ENCODE assay signal across 9 cellular contexts in the genomic region with DNA sequence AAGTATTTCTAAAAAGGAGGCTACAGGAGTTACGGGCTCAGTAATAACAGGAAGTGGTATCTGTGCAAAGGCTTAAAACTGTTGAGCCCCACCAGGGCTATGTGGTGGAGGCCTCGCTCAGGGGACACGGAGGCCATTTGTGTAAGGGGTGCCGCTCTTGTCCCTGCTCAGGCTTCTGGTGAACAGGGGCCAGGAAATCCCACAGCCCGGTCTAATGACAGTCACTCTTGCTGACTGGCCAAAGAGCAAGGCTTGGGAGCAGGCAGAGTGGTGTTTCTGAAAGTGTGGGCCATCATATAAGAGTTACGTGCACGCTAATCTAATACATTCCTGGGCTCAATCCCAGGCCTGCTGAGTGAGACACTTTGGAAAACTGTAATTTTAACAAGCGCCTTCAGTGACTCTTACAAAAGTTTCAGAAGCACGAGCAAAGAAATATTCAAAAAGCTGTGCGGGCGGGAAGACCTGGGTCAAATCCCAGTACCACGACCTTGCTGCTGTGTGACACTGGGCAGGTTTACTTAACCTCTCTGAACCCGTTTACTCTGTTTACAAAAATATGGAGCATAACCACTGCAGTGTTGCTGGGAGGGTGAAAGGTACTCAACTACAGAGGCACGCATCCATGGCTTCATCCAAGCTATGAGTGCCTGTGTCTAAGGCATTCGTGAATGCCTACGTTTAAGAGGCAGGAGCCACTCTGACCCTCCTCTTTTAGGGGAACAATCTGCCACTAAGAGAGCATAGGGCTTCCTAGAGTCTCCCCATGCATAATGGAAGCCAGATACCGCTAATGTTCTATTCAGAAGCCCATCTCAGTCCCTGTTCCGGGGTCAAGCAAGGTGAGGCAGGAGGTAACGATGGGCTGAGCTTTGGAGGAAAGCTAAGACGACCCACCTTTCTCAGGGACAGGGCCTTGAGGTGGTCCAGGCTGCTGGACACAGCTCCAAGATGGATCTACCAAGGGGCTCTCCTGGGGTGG. TPM values are rescaled to one million over a fixed set of nuclear protein-coding genes. Genes with fewer than 3 reads are reported as not detected.
DNase-seq lines count a peak whose midpoint lies in the region; ATAC-seq and TF ChIP-seq lines count a peak whose summit lies in the region.
"Had no signal": no experiment of that assay in that cellular context is flagged by ENCODE, and none has a peak within 500 bp of the region (broad histone marks: within the 10 kb centered on the region; RNA-seq: fewer than 3 reads in every experiment).

No MANE protein-coding gene starts in this region.

- H3K27me3 Mint-ChIP-seq in activated naive CD8-positive, alpha-beta T cell treated with anti-CD3 and anti-CD28 coated beads, Interleukin-2, amount 10 ng/mL, durations not matched to agents 7 days and 5 days: no peaks in the 10 kb centered on the region
- peaks cover 84% of the 10 kb centered on the region for H3K27me3 Mint-ChIP-seq in mesothelial cell of epicardium (ENCODE audit: low read depth)

- peaks cover 0 to 53% (median 41%) of the 10 kb centered on the region in 7 donors for H3K27me3 ChIP-seq in heart right ventricle
- no peaks in the 10 kb centered on the region for H3K27me3 ChIP-seq in upper lobe of right lung

- DNase-seq in heart right ventricle (no peak), Right ventricle myocardium inferior (ENCODE audit: missing footprints) (no peak), mesothelial cell of epicardium (ENCODE audit: low spot score in 2 of 2, unreplicated experiment in 2 of 2) (no peak), upper lobe of right lung (no peak), NCI-H2196 treated with DMSO at 0.1 percent for 48 hours (lab: John Stamatoyannopoulos, UW; ENCODE audit: unreplicated experiment) (no peak), medulla oblongata (ENCODE audit: extremely low spot score) (no peak), NCI-H128 (lab: John Stamatoyannopoulos, UW; ENCODE audit: unreplicated experiment) (no peak)
- DNase-seq in activated naive CD8-positive, alpha-beta T cell treated with anti-CD3 and anti-CD28 coated beads, Interleukin-2, amount 10 ng/mL, durations not matched to agents 7 days and 5 days: peak; percentile 49

- H3K4me3 ChIP-seq in heart right ventricle (peak overlapping the region in 9 of 10 donors; percentile 43 to 68 (median 64)), upper lobe of right lung (peak overlapping the region; percentile 65)

- H3K9me3 Mint-ChIP-seq in activated naive CD8-positive, alpha-beta T cell treated with anti-CD3 and anti-CD28 coated beads, Interleukin-2, amount 10 ng/mL, durations not matched to agents 7 days and 5 days: no peaks in the 10 kb centered on the region
- H3K9me3 Mint-ChIP-seq in mesothelial cell of epicardium: no peaks in the 10 kb centered on the region

- H3K27ac Mint-ChIP-seq in activated naive CD8-positive, alpha-beta T cell treated with anti-CD3 and anti-CD28 coated beads, Interleukin-2, amount 10 ng/mL, durations not matched to agents 7 days and 5 days: peak overlapping the region; percentile 94
- no peak overlapping the region for H3K27ac Mint-ChIP-seq in mesothelial cell of epicardium

- H3K27ac ChIP-seq in heart right ventricle (peak overlapping the region in 6 of 10 donors; percentile 15 to 73 (median 51)), upper lobe of right lung (peak overlapping the region; percentile 73)

- POLR2A ChIA-PET in activated naive CD8-positive, alpha-beta T cell treated with anti-CD3 and anti-CD28 coated beads, Interleukin-2, amount 10 ng/mL, durations not matched to agents 7 days and 5 days (lab: Charles Lee): interaction anchor here (1.0 to 6.4 kb wide), 7 partner anchors 8 to 77 kb away, joined by 3 to 79 read pairs (median 11); no protein-coding TSS in a partner anchor

- H3K4me1 ChIP-seq in heart right ventricle (peaks cover 0 to 44% (median 21%) of the 10 kb centered on the region in 9 donors), upper lobe of right lung (peaks cover 19% of the 10 kb centered on the region)

- peak overlapping the region; percentile 97 for H3K4me3 Mint-ChIP-seq in activated naive CD8-positive, alpha-beta T cell treated with anti-CD3 and anti-CD28 coated beads, Interleukin-2, amount 10 ng/mL, durations not matched to agents 7 days and 5 days
- peak overlapping the region; percentile 47 for H3K4me3 Mint-ChIP-seq in mesothelial cell of epicardium

- H3K36me3 ChIP-seq in heart right ventricle: no peaks in the 10 kb centered on the region
- H3K36me3 ChIP-seq in upper lobe of right lung: no peaks in the 10 kb centered on the region

- H3K4me1 Mint-ChIP-seq in activated naive CD8-positive, alpha-beta T cell treated with anti-CD3 and anti-CD28 coated beads, Interleukin-2, amount 10 ng/mL, durations not matched to agents 7 days and 5 days: peaks cover 42% of the 10 kb centered on the region
- peaks cover 5% of the 10 kb centered on the region for H3K4me1 Mint-ChIP-seq in mesothelial cell of epicardium

- ATAC-seq in heart right ventricle: peak in 1 of 8 donors; percentile 11
- ATAC-seq in Right ventricle myocardium inferior: no peak
- ATAC-seq in activated naive CD8-positive, alpha-beta T cell treated with anti-CD3 and anti-CD28 coated beads, Interleukin-2, amount 10 ng/mL, durations not matched to agents 7 days and 5 days (ENCODE audit: low read depth): peak; percentile 44
- no peak for ATAC-seq in upper lobe of right lung

- intact Hi-C loops in heart right ventricle (cut with DNase I): loop anchor here in 4 of 10 donors (5.0 to 10.0 kb wide), 6 partner anchors 59 to 124 kb away; no protein-coding TSS in a partner anchor
- intact Hi-C loops in Right ventricle myocardium inferior (cut with DNase I): no loop called here
- intact Hi-C loops in upper lobe of right lung (cut with DNase I): no loop called here

- 76 to 80% methylated on average over 20 of the region's 20 CpGs for WGBS in heart right ventricle, 2 donors

- H3K9me3 ChIP-seq in heart right ventricle: no peaks in the 10 kb centered on the region
- H3K9me3 ChIP-seq in upper lobe of right lung: no peaks in the 10 kb centered on the region

- TF ChIP-seq CTCF in heart right ventricle (IDR thresholded peaks at IDR 0.05) (no peak), mesothelial cell of epicardium (IDR thresholded peaks at IDR 0.05; ENCODE audit: unreplicated experiment) (no peak), upper lobe of right lung (IDR thresholded peaks at IDR 0.05) (no peak)

- peaks cover 41% of the 10 kb centered on the region for H3K36me3 Mint-ChIP-seq in activated naive CD8-positive, alpha-beta T cell treated with anti-CD3 and anti-CD28 coated beads, Interleukin-2, amount 10 ng/mL, durations not matched to agents 7 days and 5 days
- H3K36me3 Mint-ChIP-seq in mesothelial cell of epicardium: no peaks in the 10 kb centered on the region

RNA-seq across cellular contexts. Expression of gene ATP10A, which starts 2.0 kb away (rescaled TPM):
- total RNA-seq in heart right ventricle (1 to 10 TPM in 2 of 10 donors, under 1 TPM in 8; 0.45 to 1.9 (median 0.86) TPM), Right ventricle myocardium inferior (1.7 TPM), mesothelial cell of epicardium (0.18 to 0.49 TPM (median 0.22 TPM) in 3 replicates), upper lobe of right lung (31.1 TPM)
- polyA plus RNA-seq in heart right ventricle: 1 to 10 TPM in 1 of 2 donors, under 1 TPM in 1; 0.88 to 2.2 TPM
- total RNA-seq in activated naive CD8-positive, alpha-beta T cell treated with anti-CD3 and anti-CD28 coated beads, Interleukin-2, amount 10 ng/mL, durations not matched to agents 7 days and 5 days: 10 to 100 TPM; 57.9 to 60.3 TPM
- total RNA-seq: endothelial cell of umbilical vein had no signal
- polyA plus RNA-seq: endothelial cell of umbilical vein had no signal

Comparison
In these comparisons a context has a peak if more than half of its experiments do, and no peak if none do; other contexts are left out.
1. RNA of gene ATP10A, which starts 2.0 kb away (total RNA-seq): 57.9 to 60.3 TPM in activated naive CD8-positive, alpha-beta T cell treated with anti-CD3 and anti-CD28 coated beads, Interleukin-2, amount 10 ng/mL, durations not matched to agents 7 days and 5 days and 31.1 TPM in upper lobe of right lung (single experiment); 1.7 TPM in Right ventricle myocardium inferior (single experiment), 0.45 to 1.9 TPM in heart right ventricle and 0.18 to 0.49 TPM in mesothelial cell of epicardium; every median in the first group is over 10 times any median in the second.